ENCODE assay signal across 8 cellular contexts in the genomic region with DNA sequence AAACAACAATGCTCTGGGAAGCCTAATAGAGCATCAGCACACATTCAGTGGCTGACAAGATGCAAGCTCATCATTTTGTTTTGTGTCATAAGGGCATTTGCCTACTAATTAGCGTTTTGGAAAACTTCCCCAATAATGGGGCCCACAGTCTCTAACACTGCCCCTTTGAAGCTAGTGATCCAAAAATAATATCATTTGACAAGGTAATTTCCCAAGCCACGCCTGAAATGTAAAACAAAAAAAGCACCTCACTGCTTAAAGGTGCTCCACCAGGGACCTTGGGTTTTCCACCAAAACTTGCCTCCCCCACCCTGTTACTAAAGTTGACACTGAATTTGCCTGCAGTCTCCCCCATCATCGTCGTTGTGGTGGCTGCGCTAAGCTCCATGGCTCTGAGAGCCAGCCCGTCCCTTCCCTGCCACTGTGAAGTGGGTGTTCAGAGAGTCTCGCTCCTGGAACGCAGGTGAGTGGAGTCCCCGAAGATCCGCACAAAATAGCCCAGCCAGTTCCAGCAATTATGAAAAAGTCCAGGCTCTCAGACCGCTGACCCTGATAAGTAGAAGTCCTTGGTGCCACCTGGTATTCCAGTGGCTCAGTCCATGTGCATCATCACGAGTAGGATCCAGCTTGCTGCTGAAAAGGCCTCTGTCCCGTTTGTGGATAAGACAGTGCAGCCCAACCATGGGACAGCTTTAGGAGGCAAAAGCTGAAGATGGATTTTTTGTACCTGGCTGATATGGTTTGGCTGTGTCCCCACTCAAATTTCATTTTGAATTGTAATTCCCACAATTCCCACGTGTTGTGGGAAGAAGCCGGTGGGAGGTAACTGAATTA. TPM values are rescaled to one million over a fixed set of nuclear protein-coding genes. Genes with fewer than 3 reads are reported as not detected.
A peak's percentile ranks its signal among the peaks of the same experiment; 100 is the strongest.
DNase-seq lines count a peak whose midpoint lies in the region; ATAC-seq and TF ChIP-seq lines count a peak whose summit lies in the region.

No MANE protein-coding gene starts in this region.

- H3K9me3 Mint-ChIP-seq in CD14-positive monocyte (no peaks in the 10 kb centered on the region), osteocyte (ENCODE audit: unreplicated experiment) (no peaks in the 10 kb centered on the region)

- DNase-seq in CD14-positive monocyte (ENCODE audit: low spot score), result no peak
- no peak for DNase-seq in osteocyte (ENCODE audit: extremely low spot score, unreplicated experiment)
- no peak for DNase-seq in DMS 273 treated with DMSO at 0.1 percent for 48 hours (lab: John Stamatoyannopoulos, UW)
- DNase-seq in T1000 (lab: John Stamatoyannopoulos, UW), result no peak

- intact Hi-C loops in CD14-positive monocyte (cut with micrococcal nuclease), result no loop called here

- H3K36me3 Mint-ChIP-seq in CD14-positive monocyte (peaks cover 9 to 10% of the 10 kb centered on the region in 2 donors), osteocyte (ENCODE audit: unreplicated experiment) (peaks cover 3% of the 10 kb centered on the region)

- peak overlapping the region in 5 of 7 donors; percentile 37 to 76 (median 61) for H3K27ac Mint-ChIP-seq in CD14-positive monocyte
- no peak overlapping the region for H3K27ac Mint-ChIP-seq in osteocyte (ENCODE audit: unreplicated experiment)

- no peak overlapping the region for H3K4me3 Mint-ChIP-seq in CD14-positive monocyte
- H3K4me3 Mint-ChIP-seq in osteocyte (ENCODE audit: unreplicated experiment), result no peak overlapping the region

- TF ChIP-seq CTCF in CD14-positive monocyte (IDR thresholded peaks at IDR 0.05) (no peak), osteocyte (IDR thresholded peaks at IDR 0.05) (no peak)

- H3K4me1 Mint-ChIP-seq in CD14-positive monocyte (peaks cover 12% of the 10 kb centered on the region), osteocyte (ENCODE audit: unreplicated experiment) (peaks cover 2% of the 10 kb centered on the region)

- ATAC-seq in GM18909 (IDR thresholded peaks at IDR 0.05; ENCODE audit: poor library complexity, unreplicated experiment), result peak; percentile 58
- ATAC-seq in HG02623 (IDR thresholded peaks at IDR 0.05; ENCODE audit: unreplicated experiment), result peak; percentile 53
- ATAC-seq in HG03575 (IDR thresholded peaks at IDR 0.05; ENCODE audit: extremely low read depth, insufficient number of reproducible peaks, low FRiP score, unreplicated experiment), result peak; percentile 37
- ATAC-seq in esophagus mucosa, result no peak

- H3K27me3 Mint-ChIP-seq in CD14-positive monocyte (ENCODE audit: low read depth in 3 of 3) (no peaks in the 10 kb centered on the region), osteocyte (ENCODE audit: unreplicated experiment) (no peaks in the 10 kb centered on the region)

RNA-seq across cellular contexts. Expression of a gene that starts 52.2 kb away (rescaled TPM):
- polyA plus RNA-seq in CD14-positive monocyte, result 10 to 100 TPM in 1 of 2 donors, 1 to 10 TPM in 1; 9.8 to 11.6 TPM
- total RNA-seq in osteocyte, result 39.9 and 49.1 TPM in 2 replicates
- total RNA-seq in esophagus mucosa, result 25.1 TPM
